ENCODE assay signal across 21 cellular contexts in the genomic region with DNA sequence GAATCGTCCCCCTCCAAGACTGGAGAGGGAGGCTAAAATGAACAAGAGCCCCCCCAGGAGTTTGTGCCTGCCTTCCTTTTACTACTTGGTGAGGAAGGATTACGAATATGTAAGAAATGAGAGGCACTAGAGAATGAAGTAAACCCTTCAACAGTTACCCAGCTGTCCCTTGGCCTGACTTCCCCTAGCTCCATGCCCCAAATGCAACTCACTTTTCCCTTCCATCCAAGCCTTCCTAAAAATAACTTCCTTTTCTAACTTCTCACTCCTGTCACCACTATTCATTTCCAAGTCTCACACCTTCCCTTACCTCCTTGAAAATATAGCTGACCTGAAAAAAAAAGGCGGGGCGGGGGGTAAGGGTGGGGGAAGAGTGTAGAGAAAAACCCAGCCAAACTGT.
"Had no signal": no experiment of that assay in that cellular context is flagged by ENCODE, and none has a peak within 500 bp of the region (broad histone marks: within the 10 kb centered on the region; RNA-seq: fewer than 3 reads in every experiment).

No MANE protein-coding gene starts in this region.

- H3K27ac ChIP-seq: adrenal gland, ascending aorta, brain microvascular endothelial cell, colonic mucosa, dorsolateral prefrontal cortex, esophagus muscularis mucosa, thoracic aorta, vagina had no signal

- H3K36me3 Mint-ChIP-seq: activated naive CD8-positive, alpha-beta T cell; natural killer cell treated with Interleukin-12 subunit alpha and Interleukin-12 subunit beta and Interleukin-15 and Interleukin-18, amount 100 ng/mL, for 72 hours; type B pancreatic cell; WTC11 had no signal

- H3K27me3 ChIP-seq: adrenal gland, ascending aorta, brain microvascular endothelial cell, colonic mucosa, dorsolateral prefrontal cortex, esophagus muscularis mucosa, vagina had no signal

- H3K9me3 ChIP-seq: adrenal gland, ascending aorta, colonic mucosa, esophagus muscularis mucosa, thoracic aorta, vagina had no signal

- H3K9me3 Mint-ChIP-seq: activated T-helper 2 cell treated with anti-CD3 and anti-CD28 coated beads, Interferon-gamma antibody, Interleukin-2, Interleukin-4, amounts not matched to agents 10 μg/mL and 5 μg/mL and 100 μg/mL, durations not matched to agents 14 hours and 24 hours and 36 hours; effector memory CD8-positive, alpha-beta T cell; natural killer cell treated with Interleukin-12 subunit alpha and Interleukin-12 subunit beta and Interleukin-15 and Interleukin-18, amount 100 ng/mL, for 72 hours; type B pancreatic cell; WTC11 had no signal

- FAIRE-seq: frontal cortex had no signal

- H3K4me3 Mint-ChIP-seq: activated naive CD8-positive, alpha-beta T cell; effector memory CD8-positive, alpha-beta T cell; natural killer cell treated with Interleukin-12 subunit alpha and Interleukin-12 subunit beta and Interleukin-15 and Interleukin-18, amount 100 ng/mL, for 72 hours; type B pancreatic cell; WTC11 had no signal

- H3K27me3 Mint-ChIP-seq: activated naive CD8-positive, alpha-beta T cell; effector memory CD8-positive, alpha-beta T cell; natural killer cell treated with Interleukin-12 subunit alpha and Interleukin-12 subunit beta and Interleukin-15 and Interleukin-18, amount 100 ng/mL, for 72 hours; type B pancreatic cell had no signal

- H3K36me3 ChIP-seq: adrenal gland, ascending aorta, brain microvascular endothelial cell, colonic mucosa, esophagus muscularis mucosa, thoracic aorta, vagina had no signal

- DNase-seq: activated naive CD4-positive, alpha-beta T cell; activated T-cell treated with anti-CD3 and anti-CD28 coated beads, Interleukin-2, amount 50 U/mL, for 1 hour; brain microvascular endothelial cell; colonic mucosa; dorsolateral prefrontal cortex; effector memory CD8-positive, alpha-beta T cell; hippocampal formation; kidney glomerular epithelial cell; stimulated activated CD4-positive, alpha-beta T cell treated with anti-CD3 and anti-CD28 coated beads, Interleukin-4, amount 100 ng/mL, for 24 hours; stimulated activated naive CD4-positive, alpha-beta T cell treated with Interleukin-2 at 50 U/mL for 16 hours had no signal

- ATAC-seq: effector memory CD8-positive, alpha-beta T cell; natural killer cell treated with Interleukin-12 subunit alpha and Interleukin-12 subunit beta and Interleukin-15 and Interleukin-18, amount 100 ng/mL, for 72 hours; WTC11 had no signal

- H3K4me3 ChIP-seq: adrenal gland, ascending aorta, colonic mucosa, dorsolateral prefrontal cortex, esophagus muscularis mucosa, thoracic aorta, vagina had no signal

- H3K27ac Mint-ChIP-seq: activated naive CD8-positive, alpha-beta T cell; activated T-helper 2 cell treated with anti-CD3 and anti-CD28 coated beads, Interferon-gamma antibody, Interleukin-2, Interleukin-4, amounts not matched to agents 10 μg/mL and 5 μg/mL and 100 μg/mL, durations not matched to agents 14 hours and 24 hours and 36 hours; effector memory CD8-positive, alpha-beta T cell; natural killer cell treated with Interleukin-12 subunit alpha and Interleukin-12 subunit beta and Interleukin-15 and Interleukin-18, amount 100 ng/mL, for 72 hours; type B pancreatic cell; WTC11 had no signal
